ENCODE assay signal across 38 cellular contexts in the genomic region with DNA sequence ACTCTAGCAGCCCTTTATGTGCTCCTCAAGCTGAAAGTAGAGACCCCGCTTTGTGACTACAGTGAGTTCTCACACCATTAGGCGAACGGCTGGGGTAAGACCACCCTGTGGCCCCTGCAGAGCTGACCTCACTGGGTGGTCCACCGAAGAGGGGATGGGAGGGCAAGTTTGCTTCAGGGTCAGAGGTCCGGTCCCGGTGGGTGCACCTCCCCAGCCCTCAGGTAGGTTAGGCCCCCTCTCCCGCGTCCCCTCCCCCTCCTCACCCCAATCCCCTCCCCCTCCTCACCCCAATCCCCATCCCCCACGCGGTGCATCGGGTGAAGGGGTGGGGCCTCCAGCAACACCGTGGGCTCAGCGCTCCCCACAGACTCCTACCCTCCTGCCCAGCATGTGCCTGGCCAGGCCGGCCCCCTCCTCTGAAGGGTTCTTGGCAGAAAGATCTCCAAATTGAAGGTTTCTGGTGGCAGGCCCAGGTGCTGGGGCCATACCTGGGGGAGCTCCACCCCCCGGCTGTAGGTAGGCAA. TPM values are rescaled to one million over a fixed set of nuclear protein-coding genes. Genes with fewer than 3 reads are reported as not detected.
"Had no signal": no experiment of that assay in that cellular context is flagged by ENCODE, and none has a peak within 500 bp of the region (broad histone marks: within the 10 kb centered on the region; RNA-seq: fewer than 3 reads in every experiment).

No MANE protein-coding gene starts in this region.

- H3K36me3 Mint-ChIP-seq: naive thymus-derived CD4-positive, alpha-beta T cell had no signal

- H3K27ac Mint-ChIP-seq: naive thymus-derived CD4-positive, alpha-beta T cell; nephron; neural progenitor cell; stimulated activated naive B cell treated with anti-CD40 and anti-IgM and Interleukin-4, amounts not matched to agents 10 μg/mL and 1 μg/mL and 100 μg/mL, for 72 hours had no signal

- DNase-seq: dermis blood vessel endothelial cell; effector memory CD4-positive, alpha-beta T cell; foreskin keratinocyte; glutamatergic neuron; heart right ventricle; hippocampal formation; left cardiac atrium; left lung; mesenchymal stem cell; midbrain; naive thymus-derived CD4-positive, alpha-beta T cell; nucleus accumbens; posterior cingulate gyrus; psoas muscle; right cardiac atrium; spleen; stimulated activated naive B cell treated with anti-CD40 and anti-IgM and Interleukin-4, amounts not matched to agents 10 μg/mL and 1 μg/mL and 100 μg/mL, for 72 hours; stomach; thyroid gland; trophoblast cell had no signal

- ATAC-seq: foreskin keratinocyte; heart right ventricle; left cardiac atrium; left lung; naive thymus-derived CD4-positive, alpha-beta T cell; psoas muscle; right cardiac atrium; stimulated activated naive B cell treated with anti-CD40 and anti-IgM and Interleukin-4, amounts not matched to agents 10 μg/mL and 1 μg/mL and 100 μg/mL, for 72 hours had no signal

- H3K9me3 Mint-ChIP-seq: naive thymus-derived CD4-positive, alpha-beta T cell; nephron; neural progenitor cell; stimulated activated naive B cell treated with anti-CD40 and anti-IgM and Interleukin-4, amounts not matched to agents 10 μg/mL and 1 μg/mL and 100 μg/mL, for 72 hours had no signal

- H3K4me3 Mint-ChIP-seq: naive thymus-derived CD4-positive, alpha-beta T cell; nephron; neural progenitor cell; stimulated activated naive B cell treated with anti-CD40 and anti-IgM and Interleukin-4, amounts not matched to agents 10 μg/mL and 1 μg/mL and 100 μg/mL, for 72 hours had no signal

- H3K9ac ChIP-seq: neural progenitor cell had no signal

- H3K4me1 ChIP-seq: neural progenitor cell had no signal

- H3K4me2 ChIP-seq: neural progenitor cell had no signal

- H3K27ac ChIP-seq: coronary artery, esophagus muscularis mucosa, foreskin keratinocyte, heart right ventricle, left lung, neural progenitor cell, psoas muscle, skin epidermis, spleen, stomach, thyroid gland, vagina had no signal

- H3K4me1 Mint-ChIP-seq: nephron had no signal

- H3K36me3 ChIP-seq: neural progenitor cell had no signal

- H3K9me3 ChIP-seq: esophagus muscularis mucosa, heart right ventricle, left lung, psoas muscle, spleen, stomach, thyroid gland, vagina had no signal

- H3K4me3 ChIP-seq: coronary artery, esophagus muscularis mucosa, heart right ventricle, left lung, neural progenitor cell, psoas muscle, skin epidermis, spleen, stomach, thyroid gland, vagina had no signal

- H2AFZ ChIP-seq: neural progenitor cell had no signal

- H3K27me3 ChIP-seq: neural progenitor cell, thyroid gland, vagina had no signal

- FAIRE-seq: endothelial cell of umbilical vein, islet of Langerhans had no signal

RNA-seq across cellular contexts. Expression of gene PPP1R27, which starts 15.1 kb away (rescaled TPM):
- total RNA-seq: dermis blood vessel endothelial cell; endothelial cell of umbilical vein; esophagus muscularis mucosa; fibroblast of lung; foreskin keratinocyte; left cardiac atrium; left lung; lung microvascular endothelial cell; mucosa of gallbladder; naive thymus-derived CD4-positive, alpha-beta T cell; renal cortical epithelial cell; spleen; stomach; subcutaneous adipose tissue; temporal lobe; thyroid gland; ureter; vagina had no signal
- polyA plus RNA-seq: endothelial cell of umbilical vein, fibroblast of lung, right cardiac atrium had no signal

RNA-seq across cellular contexts. Expression of gene GCGR, which starts 15.8 kb away (rescaled TPM):
- total RNA-seq: endothelial cell of umbilical vein; epithelial cell of proximal tubule; fibroblast of lung; foreskin keratinocyte; heart right ventricle; kidney epithelial cell; left cardiac atrium; lung microvascular endothelial cell; naive thymus-derived CD4-positive, alpha-beta T cell; osteocyte; psoas muscle; renal cortical epithelial cell; right cardiac atrium; temporal lobe; thyroid gland; ureter; vagina had no signal
- polyA plus RNA-seq: endothelial cell of umbilical vein; fibroblast of lung; foreskin keratinocyte; naive thymus-derived CD4-positive, alpha-beta T cell; right cardiac atrium had no signal
